ENCODE assay signal across 23 cellular contexts in genomic region chr17:80025796-80026195, GRCh38. TPM values are rescaled to one million over a fixed set of nuclear protein-coding genes. Genes with fewer than 3 reads are reported as not detected.
A peak's percentile ranks its signal among the peaks of the same experiment; 100 is the strongest.
DNase-seq lines count a peak whose midpoint lies in the region; ATAC-seq and TF ChIP-seq lines count a peak whose summit lies in the region.
"Had no signal": no experiment of that assay in that cellular context is flagged by ENCODE, and none has a peak within 500 bp of the region (broad histone marks: within the 10 kb centered on the region; RNA-seq: fewer than 3 reads in every experiment).

No MANE protein-coding gene starts in this region.

- CTCF ChIA-PET in AG04450 (lab: Charles Lee) = interaction anchor here (6.9 kb wide), 1 partner anchor 18 kb away, joined by 45 read pairs; no protein-coding TSS in a partner anchor
- CTCF ChIA-PET in T-cell (lab: Charles Lee) = interaction anchor here in 1 of 2 donors (0.6 kb wide), 1 partner anchor 1065 kb away, joined by 3 read pairs; no protein-coding TSS in a partner anchor

- POLR2A ChIA-PET in AG04450 (lab: Yijun Ruan, JAX) (no interaction called here), T-cell (lab: Charles Lee) (no interaction called here)

- H3K27me3 Mint-ChIP-seq in glutamatergic neuron (ENCODE audit: unreplicated experiment) = peaks cover 17% of the 10 kb centered on the region
- H3K27me3 Mint-ChIP-seq in T-cell = no peaks in the 10 kb centered on the region
- H3K27me3 Mint-ChIP-seq: activated CD4-positive, alpha-beta T cell treated with anti-CD3 and anti-CD28 coated beads, Interleukin-2, amount 10 ng/mL, durations not matched to agents 7 days and 5 days; activated naive CD8-positive, alpha-beta T cell treated with anti-CD3 and anti-CD28 coated beads, Interleukin-2, amount 50 U/mL, for 24 hours had no signal

- peaks cover 5% of the 10 kb centered on the region for H3K36me3 Mint-ChIP-seq in glutamatergic neuron (ENCODE audit: unreplicated experiment)
- H3K36me3 Mint-ChIP-seq in T-cell = no peaks in the 10 kb centered on the region
- H3K36me3 Mint-ChIP-seq: immature natural killer cell had no signal

- peaks cover 45% of the 10 kb centered on the region for H3K4me1 Mint-ChIP-seq in glutamatergic neuron (ENCODE audit: low read depth, unreplicated experiment)
- no peaks in the 10 kb centered on the region for H3K4me1 Mint-ChIP-seq in T-cell
- H3K4me1 Mint-ChIP-seq: activated CD4-positive, alpha-beta T cell treated with anti-CD3 and anti-CD28 coated beads, Interleukin-2, amount 10 ng/mL, durations not matched to agents 7 days and 5 days; activated naive CD8-positive, alpha-beta T cell treated with anti-CD3 and anti-CD28 coated beads, Interleukin-2, amount 50 U/mL, for 24 hours; immature natural killer cell had no signal

- peak overlapping the region; percentile 94 for H3K27ac Mint-ChIP-seq in glutamatergic neuron (ENCODE audit: unreplicated experiment)
- H3K27ac Mint-ChIP-seq in T-cell = no peak overlapping the region
- H3K27ac Mint-ChIP-seq: activated CD4-positive, alpha-beta T cell treated with anti-CD3 and anti-CD28 coated beads, Interleukin-2, amount 10 ng/mL, durations not matched to agents 7 days and 5 days; activated naive CD8-positive, alpha-beta T cell treated with anti-CD3 and anti-CD28 coated beads, Interleukin-2, amount 50 U/mL, for 24 hours; immature natural killer cell had no signal

- no peaks in the 10 kb centered on the region for H3K27me3 ChIP-seq in AG04450 (ENCODE audit: control insufficient read depth, insufficient read depth, low read length)
- H3K27me3 ChIP-seq: brain microvascular endothelial cell, heart left ventricle had no signal

- H3K4me3 ChIP-seq in AG04450 (ENCODE audit: low read depth, low read length) = no peak overlapping the region
- H3K4me3 ChIP-seq: heart left ventricle, mucosa of descending colon, psoas muscle had no signal

- no peak for TF ChIP-seq CTCF in AG04450 (IDR thresholded peaks at IDR 0.05; ENCODE audit: low read depth, low read length)
- TF ChIP-seq CTCF in C4-2B (conservative IDR thresholded peaks at IDR 0.05) = no peak
- no peak for TF ChIP-seq CTCF in glutamatergic neuron (IDR thresholded peaks at IDR 0.05; ENCODE audit: partially characterized antibody, unreplicated experiment)

- ATAC-seq in GM18907 (IDR thresholded peaks at IDR 0.05; ENCODE audit: unreplicated experiment) (no peak), T-cell (replicated peaks in 1 of 4) (no peak), HG02981 (IDR thresholded peaks at IDR 0.05; ENCODE audit: unreplicated experiment) (no peak)
- ATAC-seq: activated naive CD8-positive, alpha-beta T cell treated with anti-CD3 and anti-CD28 coated beads, Interleukin-2, amount 50 U/mL, for 24 hours; heart left ventricle; stimulated activated naive CD8-positive, alpha-beta T cell treated with anti-CD3 and anti-CD28 coated beads, Interleukin-15, Interleukin-2, amounts not matched to agents 100 U/mL and 50 U/mL, for 24 hours had no signal

- peaks cover 23% of the 10 kb centered on the region for H3K9me3 Mint-ChIP-seq in glutamatergic neuron (ENCODE audit: unreplicated experiment)
- H3K9me3 Mint-ChIP-seq in T-cell = no peaks in the 10 kb centered on the region
- H3K9me3 Mint-ChIP-seq: activated CD4-positive, alpha-beta T cell treated with anti-CD3 and anti-CD28 coated beads, Interleukin-2, amount 10 ng/mL, durations not matched to agents 7 days and 5 days; activated naive CD8-positive, alpha-beta T cell treated with anti-CD3 and anti-CD28 coated beads, Interleukin-2, amount 50 U/mL, for 24 hours; immature natural killer cell had no signal

- H3K4me3 Mint-ChIP-seq in glutamatergic neuron (ENCODE audit: unreplicated experiment) (peak overlapping the region; percentile 56), T-cell (no peak overlapping the region)
- H3K4me3 Mint-ChIP-seq: activated CD4-positive, alpha-beta T cell treated with anti-CD3 and anti-CD28 coated beads, Interleukin-2, amount 10 ng/mL, durations not matched to agents 7 days and 5 days; activated naive CD8-positive, alpha-beta T cell treated with anti-CD3 and anti-CD28 coated beads, Interleukin-2, amount 50 U/mL, for 24 hours; immature natural killer cell had no signal

- peak overlapping the region; percentile 47 for H3K27ac ChIP-seq in AG04450 (ENCODE audit: low read depth, low read length)
- peak overlapping the region; percentile 94; the same call in 1 of the 2 replicates for H3K27ac ChIP-seq in C4-2B
- H3K27ac ChIP-seq: brain microvascular endothelial cell, heart left ventricle, psoas muscle had no signal

- DNase-seq in AG04450 (ENCODE audit: low read depth, low spot score) = no peak
- DNase-seq in NCI-H345 (lab: John Stamatoyannopoulos, UW) = peak; percentile 74
- DNase-seq in glutamatergic neuron = no peak
- no peak for DNase-seq in T-cell
- DNase-seq: activated CD4-positive, alpha-beta T cell treated with anti-CD3 and anti-CD28 coated beads, Interleukin-2, amount 10 ng/mL, durations not matched to agents 7 days and 5 days; activated effector memory CD4-positive, alpha-beta T cell treated with Interleukin-2 at 50 U/mL for 16 hours; activated naive CD8-positive, alpha-beta T cell treated with anti-CD3 and anti-CD28 coated beads, Interleukin-2, amount 50 U/mL, for 24 hours; brain microvascular endothelial cell; cortex of kidney; HCEC 1CT; immature natural killer cell; Karpas-422; NCI-H1105; SIG-M5; stimulated activated CD4-positive, alpha-beta T cell treated with anti-CD3 and anti-CD28 coated beads, Interleukin-4, amount 100 ng/mL, for 1 hour; stimulated activated naive CD8-positive, alpha-beta T cell treated with anti-CD3 and anti-CD28 coated beads, Interleukin-15, Interleukin-2, amounts not matched to agents 100 U/mL and 50 U/mL, for 24 hours had no signal

- no peaks in the 10 kb centered on the region; the same call in 1 of the 2 replicates for H3K9me3 ChIP-seq in AG04450 (ENCODE audit: control insufficient read depth, insufficient read depth, low read length)
- H3K9me3 ChIP-seq: heart left ventricle, mucosa of descending colon, psoas muscle had no signal

RNA-seq across cellular contexts. Expression of gene TBC1D16, which starts 9.9 kb away (rescaled TPM):
- polyA plus RNA-seq in AG04450 (2011; rRNA removed) = 10.9 and 14.7 TPM in 2 replicates
- polyA minus RNA-seq in AG04450 (2011; rRNA and poly(A)+ RNA removed) = 23.0 and 31.4 TPM in 2 replicates
- total RNA-seq in glutamatergic neuron (ENCODE audit: unreplicated experiment) (197 TPM), T-cell (1 to 10 TPM; 1.9 to 6.1 (median 3.4) TPM)

RNA-seq across cellular contexts. Expression of gene CCDC40, which starts 10.6 kb away (rescaled TPM):
- 2.0 and 2.4 TPM in 2 replicates for polyA plus RNA-seq in AG04450 (2011; rRNA removed)
- 0.87 and 3.8 TPM in 2 replicates for polyA minus RNA-seq in AG04450 (2011; rRNA and poly(A)+ RNA removed)
- total RNA-seq in glutamatergic neuron (ENCODE audit: unreplicated experiment) (25.3 TPM), T-cell (1 to 10 TPM in 4 of 5 donors, under 1 TPM in 1; 0.70 to 3.1 (median 1.4) TPM)
- total RNA-seq: activated CD4-positive, alpha-beta T cell treated with anti-CD3 and anti-CD28 coated beads, Interleukin-2, amount 10 ng/mL, durations not matched to agents 7 days and 5 days; T-helper 1 cell treated with Interleukin-12 subunit alpha and Interleukin-12 subunit beta and Interleukin-4 antibody, amounts not matched to agents 30 ng/mL and 1 ng/mL, for 36 hours had no signal
- polyA plus RNA-seq: immature natural killer cell had no signal

Comparison
In these comparisons a context has a peak if more than half of its experiments do, and no peak if none do; other contexts are left out.
1. RNA of gene TBC1D16, which starts 9.9 kb away (total RNA-seq): 197 TPM in glutamatergic neuron (single experiment); 1.9 to 6.1 TPM in T-cell; every median in the first group is over 10 times any median in the second.